ENCODE assay signal across 1 cellular context in the genomic region with DNA sequence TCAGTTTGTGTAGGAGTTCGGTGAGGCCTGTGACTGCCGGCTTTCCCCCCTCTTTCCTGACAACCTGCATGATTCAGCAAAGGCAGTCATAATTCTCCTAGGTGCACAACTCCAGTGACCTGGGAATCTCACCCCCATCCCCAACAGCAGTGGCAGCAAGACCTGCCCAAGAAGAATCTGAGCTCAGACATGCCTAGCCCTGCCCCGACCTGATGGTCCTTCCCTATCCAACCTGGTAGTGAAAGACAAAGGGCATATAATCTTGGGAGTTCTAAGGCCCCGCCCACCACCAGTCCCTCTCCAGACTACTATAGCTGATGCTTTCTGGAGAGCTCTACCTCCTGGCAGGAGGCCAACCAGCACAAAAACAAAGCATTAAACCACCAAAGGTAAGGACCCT.
TF ChIP-seq lines count a peak whose summit lies in the region.

No MANE protein-coding gene starts in this region.

TF ChIP-seq in WTC11, 78 proteins besides CTCF, POLR2A, EP300 and RAD21 (continued from another document):
- TF ChIP-seq, protein P1, sequence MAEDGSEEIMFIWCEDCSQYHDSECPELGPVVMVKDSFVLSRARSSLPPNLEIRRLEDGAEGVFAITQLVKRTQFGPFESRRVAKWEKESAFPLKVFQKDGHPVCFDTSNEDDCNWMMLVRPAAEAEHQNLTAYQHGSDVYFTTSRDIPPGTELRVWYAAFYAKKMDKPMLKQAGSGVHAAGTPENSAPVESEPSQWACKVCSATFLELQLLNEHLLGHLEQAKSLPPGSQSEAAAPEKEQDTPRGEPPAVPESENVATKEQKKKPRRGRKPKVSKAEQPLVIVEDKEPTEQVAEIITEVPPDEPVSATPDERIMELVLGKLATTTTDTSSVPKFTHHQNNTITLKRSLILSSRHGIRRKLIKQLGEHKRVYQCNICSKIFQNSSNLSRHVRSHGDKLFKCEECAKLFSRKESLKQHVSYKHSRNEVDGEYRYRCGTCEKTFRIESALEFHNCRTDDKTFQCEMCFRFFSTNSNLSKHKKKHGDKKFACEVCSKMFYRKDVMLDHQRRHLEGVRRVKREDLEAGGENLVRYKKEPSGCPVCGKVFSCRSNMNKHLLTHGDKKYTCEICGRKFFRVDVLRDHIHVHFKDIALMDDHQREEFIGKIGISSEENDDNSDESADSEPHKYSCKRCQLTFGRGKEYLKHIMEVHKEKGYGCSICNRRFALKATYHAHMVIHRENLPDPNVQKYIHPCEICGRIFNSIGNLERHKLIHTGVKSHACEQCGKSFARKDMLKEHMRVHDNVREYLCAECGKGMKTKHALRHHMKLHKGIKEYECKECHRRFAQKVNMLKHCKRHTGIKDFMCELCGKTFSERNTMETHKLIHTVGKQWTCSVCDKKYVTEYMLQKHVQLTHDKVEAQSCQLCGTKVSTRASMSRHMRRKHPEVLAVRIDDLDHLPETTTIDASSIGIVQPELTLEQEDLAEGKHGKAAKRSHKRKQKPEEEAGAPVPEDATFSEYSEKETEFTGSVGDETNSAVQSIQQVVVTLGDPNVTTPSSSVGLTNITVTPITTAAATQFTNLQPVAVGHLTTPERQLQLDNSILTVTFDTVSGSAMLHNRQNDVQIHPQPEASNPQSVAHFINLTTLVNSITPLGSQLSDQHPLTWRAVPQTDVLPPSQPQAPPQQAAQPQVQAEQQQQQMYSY (CRISPR knock-in tag; IDR thresholded peaks at IDR 0.05), result no peak
- no peak for TF ChIP-seq ELF4 (CRISPR knock-in tag; IDR thresholded peaks at IDR 0.05; ENCODE audit: low read depth)
